8 cellular contexts compared by ENCODE assay signal in the genomic region with DNA sequence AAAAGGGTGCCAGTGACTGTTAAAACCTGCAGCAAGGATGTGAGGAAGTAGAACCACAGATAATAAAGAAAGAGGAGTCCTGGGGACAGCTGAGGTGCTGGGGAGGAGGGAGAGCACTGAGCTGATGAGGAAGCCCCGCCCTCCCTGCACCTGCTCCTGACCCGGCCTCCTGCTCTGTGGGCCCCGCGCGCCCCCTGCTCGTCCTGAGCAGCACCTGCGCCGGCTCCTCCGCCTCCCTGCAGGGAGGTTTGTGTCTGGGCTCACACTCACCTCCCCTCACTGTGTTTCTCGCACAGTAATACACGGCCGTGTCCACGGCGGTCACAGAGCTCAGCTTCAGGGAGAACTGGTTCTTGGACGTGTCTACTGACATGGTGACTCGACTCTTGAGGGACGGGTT.
A peak's percentile ranks its signal among the peaks of the same experiment; 100 is the strongest.
DNase-seq lines count a peak whose midpoint lies in the region; TF ChIP-seq lines count a peak whose summit lies in the region.
"Not testable (repeated sequence)": the region's sequence is repeated elsewhere in the genome, so short reads cannot be mapped to it uniquely, and the experiment has no call there.

No MANE protein-coding gene starts in this region.

- H3K4me1 ChIP-seq in BLaER1: peaks cover 29% of the 10 kb centered on the region
- not testable (repeated sequence) for H3K4me1 ChIP-seq in transverse colon

- 73% methylated on average over 17 of the region's 17 CpGs; no CpG with 5 or more reads in 1 of the 2 donors for WGBS in transverse colon (ENCODE audit: low coverage in 1 of 2), 2 donors

- not testable (repeated sequence) for H3K4me3 ChIP-seq in BLaER1; NB4 (ENCODE audit: low read depth, low read length); transverse colon
- peak overlapping the region; percentile 75; the same call in 1 of the 2 replicates for H3K4me3 ChIP-seq in GM08714 (ENCODE audit: low read length)

- intact Hi-C loops in transverse colon (cut with DNase I; ENCODE audit: low total_unique reads): not testable (repeated sequence)

- H3K36me3 Mint-ChIP-seq in activated CD4-positive, alpha-beta T cell treated with anti-CD3 and anti-CD28 coated beads, Interleukin-2, amount 10 ng/mL, durations not matched to agents 7 days and 5 days (ENCODE audit: low read depth): not testable (repeated sequence)

- H3K4me1 Mint-ChIP-seq in activated CD4-positive, alpha-beta T cell treated with anti-CD3 and anti-CD28 coated beads, Interleukin-2, amount 10 ng/mL, durations not matched to agents 7 days and 5 days: not testable (repeated sequence)

- H3K27me3 ChIP-seq in BLaER1, transverse colon: not testable (repeated sequence)

- H3K9me3 ChIP-seq in BLaER1, transverse colon: not testable (repeated sequence)

- H3K27ac ChIP-seq in BLaER1, transverse colon: not testable (repeated sequence)

- TF ChIP-seq POLR2A in NB4 (IDR thresholded peaks at IDR 0.05; ENCODE audit: extremely low read depth, insufficient read length); transverse colon (IDR thresholded peaks at IDR 0.05): not testable (repeated sequence)

- H3K27me3 Mint-ChIP-seq in activated CD4-positive, alpha-beta T cell treated with anti-CD3 and anti-CD28 coated beads, Interleukin-2, amount 10 ng/mL, durations not matched to agents 7 days and 5 days: peaks cover 25% of the 10 kb centered on the region

- not testable (repeated sequence) for H3K4me3 Mint-ChIP-seq in activated CD4-positive, alpha-beta T cell treated with anti-CD3 and anti-CD28 coated beads, Interleukin-2, amount 10 ng/mL, durations not matched to agents 7 days and 5 days

- TF ChIP-seq CTCF in NB4 (IDR thresholded peaks at IDR 0.05; ENCODE audit: low read depth, low read length); transverse colon (IDR thresholded peaks at IDR 0.05): not testable (repeated sequence)

- in situ Hi-C loops in transverse colon (cut with MboI; ENCODE audit: low pct_ligation_motif_present in 1 of 4, low pct_unique_long_range_greater_than_20kb in 1 of 4, low sequenced_read_pairs in 3 of 4): loop anchor here in 1 of 4 donors (10.0 kb wide), 1 partner anchor 51 kb away; no protein-coding TSS in a partner anchor

- POLR2A ChIA-PET in activated CD4-positive, alpha-beta T cell treated with anti-CD3 and anti-CD28 coated beads, Interleukin-2, amount 10 ng/mL, durations not matched to agents 7 days and 5 days (lab: Charles Lee): not testable (repeated sequence)

- not testable (repeated sequence) for H3K9ac ChIP-seq in BLaER1

- H3K4me2 ChIP-seq in BLaER1: peak overlapping the region; percentile 48

- H3K27ac Mint-ChIP-seq in activated CD4-positive, alpha-beta T cell treated with anti-CD3 and anti-CD28 coated beads, Interleukin-2, amount 10 ng/mL, durations not matched to agents 7 days and 5 days: not testable (repeated sequence)

- not testable (repeated sequence) for H3K36me3 ChIP-seq in BLaER1, transverse colon

- peak; percentile 44 for DNase-seq in NB4 (ENCODE audit: low read depth)
- peak; percentile 30 for DNase-seq in activated CD4-positive, alpha-beta T cell treated with anti-CD3 and anti-CD28 coated beads, Interleukin-2, amount 10 ng/mL, durations not matched to agents 7 days and 5 days
- DNase-seq in activated effector memory CD4-positive, alpha-beta T cell treated with anti-CD3 and anti-CD28 coated beads, Interleukin-2, amount 50 U/mL, for 16 hours: peak; percentile 73
- peak; percentile 12 for DNase-seq in kidney tubule cell (ENCODE audit: low spot score)
- DNase-seq in stimulated activated CD4-positive, alpha-beta T cell treated with anti-CD3 and anti-CD28 coated beads, Interleukin-2, amount 100 ng/mL, for 4 hours (ENCODE audit: low read depth): peak; percentile 28
- DNase-seq in transverse colon: peak; percentile 27

- CTCF ChIA-PET in activated CD4-positive, alpha-beta T cell treated with anti-CD3 and anti-CD28 coated beads, Interleukin-2, amount 10 ng/mL, durations not matched to agents 7 days and 5 days (lab: Charles Lee): not testable (repeated sequence)

- H4K20me1 ChIP-seq in BLaER1: not testable (repeated sequence)

- TF ChIP-seq EP300 in transverse colon (IDR thresholded peaks at IDR 0.05; ENCODE audit: low read depth): not testable (repeated sequence)

- H3K9me3 Mint-ChIP-seq in activated CD4-positive, alpha-beta T cell treated with anti-CD3 and anti-CD28 coated beads, Interleukin-2, amount 10 ng/mL, durations not matched to agents 7 days and 5 days: not testable (repeated sequence)

Comparison
In these comparisons a context has a peak if more than half of its experiments do, and no peak if none do; other contexts are left out.
1. DNase-seq: peak in every context shown above with its lines; median percentile 73 in activated effector memory CD4-positive, alpha-beta T cell treated with anti-CD3 and anti-CD28 coated beads, Interleukin-2, amount 50 U/mL, for 16 hours; 44 in NB4; 30 in activated CD4-positive, alpha-beta T cell treated with anti-CD3 and anti-CD28 coated beads, Interleukin-2, amount 10 ng/mL, durations not matched to agents 7 days and 5 days; 28 in stimulated activated CD4-positive, alpha-beta T cell treated with anti-CD3 and anti-CD28 coated beads, Interleukin-2, amount 100 ng/mL, for 4 hours; 27 in transverse colon; 12 in kidney tubule cell.